1 cellular context compared by ENCODE assay signal in genomic region chr9:72602629-72603028, GRCh38.
TF ChIP-seq lines count a peak whose summit lies in the region.

No MANE protein-coding gene starts in this region.

TF ChIP-seq in IMR-90, 13 proteins besides CTCF, POLR2A, EP300 and RAD21 (continued from another document):
- TF ChIP-seq MXI1 (IDR thresholded peaks at IDR 0.05; ENCODE audit: borderline replicate concordance, low read depth, low read length) (no peak), MAFK (IDR thresholded peaks at IDR 0.05; ENCODE audit: low read depth, low read length) (peak; percentile 81), CEBPB (IDR thresholded peaks at IDR 0.05; ENCODE audit: low read depth, low read length) (peak; percentile 31; the same call in 1 of the 2 replicates)
- TF ChIP-seq, protein P1, sequence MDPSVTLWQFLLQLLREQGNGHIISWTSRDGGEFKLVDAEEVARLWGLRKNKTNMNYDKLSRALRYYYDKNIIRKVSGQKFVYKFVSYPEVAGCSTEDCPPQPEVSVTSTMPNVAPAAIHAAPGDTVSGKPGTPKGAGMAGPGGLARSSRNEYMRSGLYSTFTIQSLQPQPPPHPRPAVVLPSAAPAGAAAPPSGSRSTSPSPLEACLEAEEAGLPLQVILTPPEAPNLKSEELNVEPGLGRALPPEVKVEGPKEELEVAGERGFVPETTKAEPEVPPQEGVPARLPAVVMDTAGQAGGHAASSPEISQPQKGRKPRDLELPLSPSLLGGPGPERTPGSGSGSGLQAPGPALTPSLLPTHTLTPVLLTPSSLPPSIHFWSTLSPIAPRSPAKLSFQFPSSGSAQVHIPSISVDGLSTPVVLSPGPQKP (IDR thresholded peaks at IDR 0.05; ENCODE audit: borderline replicate concordance, low read depth, low read length): no peak
TF ChIP-seq in IMR-90: peak in this region for 2.
